In the genomic region with DNA sequence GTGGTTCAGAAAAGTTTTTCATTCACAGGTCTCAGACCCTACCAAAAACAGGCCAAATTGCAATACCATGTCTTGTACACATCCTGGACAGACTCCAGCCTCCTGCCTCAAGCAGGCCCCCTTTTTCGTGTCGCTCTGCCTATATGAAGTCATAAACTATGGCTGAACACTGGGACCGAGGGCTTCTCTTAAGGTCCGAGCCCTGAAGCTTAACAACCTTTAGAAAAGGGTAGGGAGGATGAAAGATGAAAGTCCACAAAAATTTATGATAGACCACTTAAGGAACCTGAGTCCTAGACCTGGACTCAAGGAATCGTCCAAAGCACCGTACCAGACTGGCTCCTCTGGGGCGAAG, we compare ENCODE assay signal across 8 cellular contexts. TPM values are rescaled to one million over a fixed set of nuclear protein-coding genes. Genes with fewer than 3 reads are reported as not detected.
DNase-seq lines count a peak whose midpoint lies in the region; ATAC-seq and TF ChIP-seq lines count a peak whose summit lies in the region.

No MANE protein-coding gene starts in this region.

- H3K4me1 Mint-ChIP-seq in endothelial cell (ENCODE audit: unreplicated experiment) (peaks cover 32% of the 10 kb centered on the region), naive B cell (peaks cover 18 to 42% (median 37%) of the 10 kb centered on the region in 3 donors)

- H3K4me3 Mint-ChIP-seq in endothelial cell (ENCODE audit: unreplicated experiment) (peak overlapping the region; percentile 95), naive B cell (peak overlapping the region; percentile 95 to 98 (median 97))

- no peaks in the 10 kb centered on the region for H3K27me3 ChIP-seq in BE2C

- no peak for TF ChIP-seq CTCF in BE2C (IDR thresholded peaks at IDR 0.05; ENCODE audit: low read depth, low read length)
- TF ChIP-seq CTCF in endothelial cell (IDR thresholded peaks at IDR 0.05; ENCODE audit: unreplicated experiment) = no peak

- H3K4me3 ChIP-seq in BE2C (ENCODE audit: low read depth, low read length) = peak overlapping the region; percentile 84

- H3K27me3 Mint-ChIP-seq in endothelial cell (ENCODE audit: unreplicated experiment) (peaks cover 5% of the 10 kb centered on the region), naive B cell (no peaks in the 10 kb centered on the region)

- no peaks in the 10 kb centered on the region for H3K9me3 ChIP-seq in BE2C

- peak; percentile 46 for DNase-seq in BE2C
- peak; percentile 49 for DNase-seq in SHP77 treated with DMSO at 0.1 percent for 48 hours (lab: John Stamatoyannopoulos, UW)
- no peak for DNase-seq in endothelial cell (ENCODE audit: low spot score)
- DNase-seq in naive B cell = no peak
- no peak for DNase-seq in SKM-1 treated with dmso at 0.1 percent for 144 hours (lab: John Stamatoyannopoulos, UW; ENCODE audit: unreplicated experiment)
- no peak for DNase-seq in GOT3 (lab: John Stamatoyannopoulos, UW)

- no peaks in the 10 kb centered on the region for H3K36me3 Mint-ChIP-seq in endothelial cell (ENCODE audit: low read depth, unreplicated experiment)
- H3K36me3 Mint-ChIP-seq in naive B cell = no peaks in the 10 kb centered on the region

- H3K36me3 ChIP-seq in BE2C = no peaks in the 10 kb centered on the region

- H3K27ac Mint-ChIP-seq in endothelial cell (ENCODE audit: unreplicated experiment) = peak overlapping the region; percentile 97
- H3K27ac Mint-ChIP-seq in naive B cell = peak overlapping the region; percentile 94 to 99 (median 98)

- peak; percentile 31 for ATAC-seq in GM18517 (IDR thresholded peaks at IDR 0.05; ENCODE audit: unreplicated experiment)
- peak; percentile 22 for ATAC-seq in HG03064 (IDR thresholded peaks at IDR 0.05; ENCODE audit: low read depth, unreplicated experiment)
- peak in 1 of 2 donors; percentile 6 for ATAC-seq in naive B cell (ENCODE audit: low read depth in 2 of 2)

- H3K9me3 Mint-ChIP-seq in endothelial cell (ENCODE audit: unreplicated experiment) (no peaks in the 10 kb centered on the region), naive B cell (no peaks in the 10 kb centered on the region)

- H3K4me1 ChIP-seq in BE2C = no peaks in the 10 kb centered on the region

RNA-seq across cellular contexts. Expression of gene FBXW4, which starts 1.3 kb away (rescaled TPM):
- polyA plus RNA-seq in BE2C (2012; ENCODE audit: insufficient read depth, insufficient read length, low read depth) = 37.1 TPM
- total RNA-seq in endothelial cell (ENCODE audit: unreplicated experiment) = 36.0 TPM
- 10 to 100 TPM in 2 of 6 donors, 1 to 10 TPM in 3, under 1 TPM in 1; 0.50 to 13.8 (median 7.1) TPM for polyA plus RNA-seq in naive B cell (ENCODE audit: low read depth in 6 of 6)

Comparison
In these comparisons a context has a peak if more than half of its experiments do, and no peak if none do; other contexts are left out.
1. DNase-seq: peak in BE2C (single experiment) and SHP77 treated with DMSO at 0.1 percent for 48 hours (single experiment); none in endothelial cell (single experiment), naive B cell (single experiment), SKM-1 treated with dmso at 0.1 percent for 144 hours (single experiment) and GOT3 (single experiment).